ENCODE assay signal across 38 cellular contexts in the genomic region with DNA sequence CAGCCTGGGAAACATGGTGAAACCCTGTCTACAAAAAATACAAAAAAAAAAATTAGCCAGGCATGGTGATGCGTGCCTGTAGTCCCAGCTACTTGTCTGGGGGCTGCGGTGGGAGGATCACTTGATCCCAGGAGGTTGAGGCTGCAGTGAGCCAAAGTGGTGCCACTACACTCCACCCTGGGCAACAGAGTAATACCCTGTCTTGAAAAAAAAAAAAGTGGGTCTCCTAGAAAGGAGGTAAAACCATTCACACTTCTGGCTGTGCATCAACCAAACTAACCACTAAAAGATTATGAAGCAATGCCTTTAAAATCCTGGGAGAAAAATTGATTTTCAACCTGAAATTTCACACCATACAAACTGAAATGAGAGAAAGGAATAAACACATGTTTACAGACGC. TPM values are rescaled to one million over a fixed set of nuclear protein-coding genes. Genes with fewer than 3 reads are reported as not detected.
"Had no signal": no experiment of that assay in that cellular context is flagged by ENCODE, and none has a peak within 500 bp of the region (broad histone marks: within the 10 kb centered on the region; RNA-seq: fewer than 3 reads in every experiment).

No MANE protein-coding gene starts in this region.

- H3K4me1 Mint-ChIP-seq: activated CD4-positive, alpha-beta T cell treated with anti-CD3 and anti-CD28 coated beads for 36 hours; activated CD4-positive, alpha-beta T cell treated with anti-CD3 and anti-CD28 coated beads, Interleukin-2, amount 10 ng/mL, durations not matched to agents 7 days and 5 days; activated CD8-positive, alpha-beta memory T cell treated with anti-CD3 and anti-CD28 coated beads, Interleukin-2, amount 10 ng/mL, durations not matched to agents 7 days and 5 days; activated naive CD4-positive, alpha-beta T cell treated with anti-CD3 and anti-CD28 coated beads, Interleukin-2, amount 10 ng/mL, durations not matched to agents 7 days and 5 days; activated naive CD8-positive, alpha-beta T cell treated with anti-CD3 and anti-CD28 coated beads, Interleukin-2, amount 50 U/mL, for 24 hours; brain; central memory CD8-positive, alpha-beta T cell; WTC11 had no signal

- H3K36me3 Mint-ChIP-seq: activated naive CD4-positive, alpha-beta T cell treated with anti-CD3 and anti-CD28 coated beads, Interleukin-2, amount 10 ng/mL, durations not matched to agents 7 days and 5 days; activated naive CD4-positive, alpha-beta T cell treated with anti-CD3 and anti-CD28 coated beads, Interleukin-2, amount 50 U/mL, for 24 hours; brain had no signal

- H3K27me3 ChIP-seq: ascending aorta, cardiac muscle cell had no signal

- H3K36me3 ChIP-seq: ascending aorta, cardiac muscle cell, WERI-Rb-1 had no signal

- DNase-seq: activated CD4-positive, alpha-beta memory T cell treated with anti-CD3 and anti-CD28 coated beads, Interleukin-2, amount 10 ng/mL, durations not matched to agents 7 days and 5 days; activated CD4-positive, alpha-beta T cell treated with anti-CD3 and anti-CD28 coated beads for 1 hour; activated CD4-positive, alpha-beta T cell treated with anti-CD3 and anti-CD28 coated beads for 36 hours; activated CD4-positive, alpha-beta T cell treated with anti-CD3 and anti-CD28 coated beads for 48 hours; activated CD4-positive, alpha-beta T cell treated with anti-CD3 and anti-CD28 coated beads, Interleukin-2, amount 10 ng/mL, durations not matched to agents 7 days and 5 days; activated CD4-positive, alpha-beta T cell treated with anti-CD3 and anti-CD28 coated beads, Interleukin-2, amount 50 U/mL, for 48 hours; activated CD4-positive, CD25-positive, alpha-beta regulatory T cell; activated CD8-positive, alpha-beta memory T cell treated with anti-CD3 and anti-CD28 coated beads for 24 hours; activated CD8-positive, alpha-beta memory T cell treated with anti-CD3 and anti-CD28 coated beads, Interleukin-2, amount 10 ng/mL, durations not matched to agents 7 days and 5 days; activated CD8-positive, alpha-beta memory T cell treated with anti-CD3 and anti-CD28 coated beads, Interleukin-2, amount 50 U/mL, for 48 hours; activated effector memory CD4-positive, alpha-beta T cell treated with Interleukin-2 at 50 U/mL for 16 hours; activated gamma-delta T cell; activated naive CD4-positive, alpha-beta T cell treated with anti-CD3 and anti-CD28 coated beads, Interleukin-2, amount 10 ng/mL, durations not matched to agents 7 days and 5 days; activated naive CD4-positive, alpha-beta T cell treated with Interleukin-2 at 50 U/mL for 16 hours; activated naive CD8-positive, alpha-beta T cell treated with anti-CD3 and anti-CD28 coated beads, Interleukin-2, amount 10 ng/mL, durations not matched to agents 7 days and 5 days; activated naive CD8-positive, alpha-beta T cell treated with anti-CD3 and anti-CD28 coated beads, Interleukin-2, amount 50 U/mL, for 24 hours; activated T-cell treated with anti-CD3 and anti-CD28 coated beads, Interleukin-2, amount 50 U/mL, for 24 hours; activated T-cell treated with anti-CD3 and anti-CD28 coated beads, Interleukin-2, amount 50 U/mL, for 48 hours; amygdala; anterior cingulate cortex; caudate nucleus; SW 1271; T-helper 1 cell; T-helper 9 cell; WERI-Rb-1 had no signal

- H3K27ac Mint-ChIP-seq: activated CD4-positive, alpha-beta memory T cell treated with anti-CD3 and anti-CD28 coated beads, Interleukin-2, amount 10 ng/mL, durations not matched to agents 7 days and 5 days; activated CD4-positive, alpha-beta T cell treated with anti-CD3 and anti-CD28 coated beads for 36 hours; activated CD4-positive, alpha-beta T cell treated with anti-CD3 and anti-CD28 coated beads, Interleukin-2, amount 10 ng/mL, durations not matched to agents 7 days and 5 days; activated CD8-positive, alpha-beta memory T cell treated with anti-CD3 and anti-CD28 coated beads, Interleukin-2, amount 10 ng/mL, durations not matched to agents 7 days and 5 days; activated CD8-positive, alpha-beta T cell treated with anti-CD3 and anti-CD28 coated beads, Interleukin-2, amount 10 ng/mL, durations not matched to agents 7 days and 5 days; activated naive CD4-positive, alpha-beta T cell treated with anti-CD3 and anti-CD28 coated beads, Interleukin-2, amount 10 ng/mL, durations not matched to agents 7 days and 5 days; activated naive CD4-positive, alpha-beta T cell treated with anti-CD3 and anti-CD28 coated beads, Interleukin-2, amount 50 U/mL, for 24 hours; activated naive CD8-positive, alpha-beta T cell; activated naive CD8-positive, alpha-beta T cell treated with anti-CD3 and anti-CD28 coated beads, Interleukin-2, amount 10 ng/mL, durations not matched to agents 7 days and 5 days; activated naive CD8-positive, alpha-beta T cell treated with anti-CD3 and anti-CD28 coated beads, Interleukin-2, amount 50 U/mL, for 24 hours; activated T-cell treated with anti-CD3 and anti-CD28 coated beads, Interleukin-2, amount 50 U/mL, for 24 hours; activated T-helper 2 cell treated with anti-CD3 and anti-CD28 coated beads, Interferon-gamma antibody, Interleukin-2, Interleukin-4, amounts not matched to agents 10 μg/mL and 5 μg/mL and 100 μg/mL, durations not matched to agents 14 hours and 24 hours and 36 hours; brain; T-helper 1 cell treated with Interleukin-12 subunit alpha and Interleukin-12 subunit beta and Interleukin-4 antibody, amounts not matched to agents 30 μg/mL and 1 μg/mL, for 36 hours; T-helper 2 cell treated with Interferon-gamma antibody and Interleukin-4, amounts not matched to agents 5 μg/mL and 100 μg/mL, for 36 hours; WTC11 had no signal

- H3K4me1 ChIP-seq: ascending aorta had no signal

- H3K4me3 ChIP-seq: ascending aorta, cardiac muscle cell had no signal

- H3K27ac ChIP-seq: ascending aorta, cardiac muscle cell, WERI-Rb-1 had no signal

- H3K27me3 Mint-ChIP-seq: activated naive CD8-positive, alpha-beta T cell had no signal

- ATAC-seq: activated CD4-positive, alpha-beta T cell treated with anti-CD3 and anti-CD28 coated beads for 36 hours; activated CD4-positive, CD25-positive, alpha-beta regulatory T cell treated with anti-CD3 and anti-CD28 coated beads, Interleukin-2, amount 50 U/mL, for 24 hours; activated CD8-positive, alpha-beta memory T cell treated with anti-CD3 and anti-CD28 coated beads, Interleukin-2, amount 10 ng/mL, durations not matched to agents 7 days and 5 days; activated CD8-positive, alpha-beta T cell treated with anti-CD3 and anti-CD28 coated beads, Interleukin-2, amount 10 ng/mL, durations not matched to agents 7 days and 5 days; activated naive CD8-positive, alpha-beta T cell treated with anti-CD3 and anti-CD28 coated beads, Interleukin-2, amount 50 U/mL, for 24 hours; WTC11 had no signal

- H3K4me3 Mint-ChIP-seq: activated CD4-positive, alpha-beta memory T cell treated with anti-CD3 and anti-CD28 coated beads, Interleukin-2, amount 10 ng/mL, durations not matched to agents 7 days and 5 days; activated CD4-positive, alpha-beta T cell treated with anti-CD3 and anti-CD28 coated beads for 36 hours; activated CD4-positive, alpha-beta T cell treated with anti-CD3 and anti-CD28 coated beads, Interleukin-2, amount 10 ng/mL, durations not matched to agents 7 days and 5 days; activated CD8-positive, alpha-beta memory T cell treated with anti-CD3 and anti-CD28 coated beads, Interleukin-2, amount 10 ng/mL, durations not matched to agents 7 days and 5 days; activated CD8-positive, alpha-beta T cell treated with anti-CD3 and anti-CD28 coated beads, Interleukin-2, amount 10 ng/mL, durations not matched to agents 7 days and 5 days; activated naive CD4-positive, alpha-beta T cell treated with anti-CD3 and anti-CD28 coated beads, Interleukin-2, amount 10 ng/mL, durations not matched to agents 7 days and 5 days; activated naive CD4-positive, alpha-beta T cell treated with anti-CD3 and anti-CD28 coated beads, Interleukin-2, amount 50 U/mL, for 24 hours; activated naive CD8-positive, alpha-beta T cell; activated naive CD8-positive, alpha-beta T cell treated with anti-CD3 and anti-CD28 coated beads, Interleukin-2, amount 10 ng/mL, durations not matched to agents 7 days and 5 days; activated naive CD8-positive, alpha-beta T cell treated with anti-CD3 and anti-CD28 coated beads, Interleukin-2, amount 50 U/mL, for 24 hours; activated T-cell treated with anti-CD3 and anti-CD28 coated beads, Interleukin-2, amount 50 U/mL, for 24 hours; brain; central memory CD8-positive, alpha-beta T cell; T-helper 1 cell treated with Interleukin-12 subunit alpha and Interleukin-12 subunit beta and Interleukin-4 antibody, amounts not matched to agents 30 μg/mL and 1 μg/mL, for 36 hours; T-helper 2 cell treated with Interferon-gamma antibody and Interleukin-4, amounts not matched to agents 5 μg/mL and 100 μg/mL, for 36 hours; WTC11 had no signal

RNA-seq across cellular contexts. Expression of gene C10orf71, which starts 35.4 kb away (rescaled TPM):
- total RNA-seq: activated CD4-positive, alpha-beta memory T cell treated with anti-CD3 and anti-CD28 coated beads, Interleukin-2, amount 10 ng/mL, durations not matched to agents 7 days and 5 days; activated CD4-positive, alpha-beta T cell treated with anti-CD3 and anti-CD28 coated beads for 36 hours; activated CD4-positive, alpha-beta T cell treated with anti-CD3 and anti-CD28 coated beads, Interleukin-2, amount 10 ng/mL, durations not matched to agents 7 days and 5 days; activated CD8-positive, alpha-beta memory T cell treated with anti-CD3 and anti-CD28 coated beads, Interleukin-2, amount 10 ng/mL, durations not matched to agents 7 days and 5 days; activated CD8-positive, alpha-beta T cell treated with anti-CD3 and anti-CD28 coated beads, Interleukin-2, amount 10 ng/mL, durations not matched to agents 7 days and 5 days; activated naive CD8-positive, alpha-beta T cell treated with anti-CD3 and anti-CD28 coated beads, Interleukin-2, amount 10 ng/mL, durations not matched to agents 7 days and 5 days; activated T-helper 2 cell treated with anti-CD3 and anti-CD28 coated beads, Interferon-gamma antibody, Interleukin-2, Interleukin-4, amounts not matched to agents 10 μg/mL and 5 μg/mL and 100 μg/mL, durations not matched to agents 14 hours and 24 hours and 36 hours; ascending aorta; bronchial epithelial cell; WTC11 had no signal
